In the genomic region with DNA sequence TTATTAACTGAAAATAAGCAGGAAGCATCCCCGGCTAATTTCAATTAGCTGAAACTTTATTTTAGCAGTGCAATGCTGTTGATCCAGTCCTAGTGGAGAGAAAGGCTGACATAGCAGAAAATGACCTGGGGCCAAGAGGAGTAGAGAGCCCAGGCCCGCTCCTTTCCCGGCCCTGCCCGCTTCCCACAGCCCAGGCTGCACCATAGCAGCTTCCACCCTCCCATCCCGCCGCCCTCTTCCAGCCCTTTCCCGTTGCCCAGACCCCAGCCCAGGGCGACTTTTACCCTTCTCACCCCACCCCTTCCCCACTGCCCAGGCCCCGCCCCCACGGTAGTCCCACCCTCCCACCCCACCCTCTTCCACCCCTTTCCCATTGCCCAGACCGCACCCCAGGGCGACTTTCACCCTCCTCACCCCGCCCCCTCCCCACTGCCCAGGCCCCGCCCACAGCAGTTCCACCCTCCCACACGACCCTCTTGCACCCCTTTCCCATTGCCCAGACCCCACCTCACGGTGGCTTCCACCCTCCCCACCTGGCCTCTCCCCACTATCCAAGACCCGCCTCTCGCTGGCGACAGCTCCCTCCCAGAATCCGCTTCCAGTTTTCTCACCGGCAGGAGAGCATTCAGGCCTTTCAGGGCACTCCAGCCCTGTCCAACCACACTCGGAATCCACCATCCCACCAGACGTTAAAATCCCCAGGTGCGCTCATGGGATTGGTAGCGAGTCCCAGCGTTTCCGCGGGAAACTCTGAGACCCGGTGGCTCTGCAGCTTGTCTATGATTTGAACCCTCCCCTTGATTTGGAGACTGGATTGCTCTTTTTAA, we compare ENCODE assay signal across 27 cellular contexts. TPM values are rescaled to one million over a fixed set of nuclear protein-coding genes. Genes with fewer than 3 reads are reported as not detected.
DNase-seq lines count a peak whose midpoint lies in the region; ATAC-seq and TF ChIP-seq lines count a peak whose summit lies in the region.
"Had no signal": no experiment of that assay in that cellular context is flagged by ENCODE, and none has a peak within 500 bp of the region (broad histone marks: within the 10 kb centered on the region; RNA-seq: fewer than 3 reads in every experiment).

No MANE protein-coding gene starts in this region.

- peak overlapping the region; percentile 41 for H3K4me3 ChIP-seq in HUES64 (ENCODE audit: low read length)
- H3K4me3 ChIP-seq in hepatocyte: no peak overlapping the region
- H3K4me3 ChIP-seq: ascending aorta, uterus had no signal

- H3K27ac Mint-ChIP-seq in mesothelial cell of epicardium: peak overlapping the region; percentile 6
- H3K27ac Mint-ChIP-seq: activated naive CD4-positive, alpha-beta T cell treated with anti-CD3 and anti-CD28 coated beads, Interleukin-2, amount 50 U/mL, for 24 hours; HFFc6 had no signal

- 75% methylated on average over 27 of the region's 29 CpGs for WGBS in HUES64
- WGBS in hepatocyte (ENCODE audit: low lambda C conversion rate, missing lambda C conversion rate): 74% methylated on average over 21 of the region's 29 CpGs

- H3K9me2 ChIP-seq in hepatocyte (replicated peaks; ENCODE audit: insufficient read depth): no peaks in the 10 kb centered on the region

- H3K9me3 ChIP-seq in HUES64 (ENCODE audit: insufficient read depth, low read depth, low read length) (no peaks in the 10 kb centered on the region), hepatocyte (ENCODE audit: low read depth) (no peaks in the 10 kb centered on the region)
- H3K9me3 ChIP-seq: ascending aorta, uterus had no signal

- ATAC-seq in GM19351 (IDR thresholded peaks at IDR 0.05; ENCODE audit: unreplicated experiment) (no peak), GM21737 (IDR thresholded peaks at IDR 0.05; ENCODE audit: unreplicated experiment) (no peak)
- ATAC-seq: left colon; naive thymus-derived CD8-positive, alpha-beta T cell had no signal

- H3K4me3 Mint-ChIP-seq in mesothelial cell of epicardium: peak overlapping the region; percentile 9
- H3K4me3 Mint-ChIP-seq: activated naive CD4-positive, alpha-beta T cell treated with anti-CD3 and anti-CD28 coated beads, Interleukin-2, amount 50 U/mL, for 24 hours; central memory CD8-positive, alpha-beta T cell; HFFc6; naive thymus-derived CD8-positive, alpha-beta T cell had no signal

- no peaks in the 10 kb centered on the region for H3K27me3 ChIP-seq in HUES64 (ENCODE audit: insufficient read depth, low read length)
- no peaks in the 10 kb centered on the region for H3K27me3 ChIP-seq in hepatocyte
- H3K27me3 ChIP-seq: ascending aorta, uterus had no signal

- no peaks in the 10 kb centered on the region for H3K9me3 Mint-ChIP-seq in mesothelial cell of epicardium
- H3K9me3 Mint-ChIP-seq: central memory CD8-positive, alpha-beta T cell had no signal

- no peak overlapping the region for H2AFZ ChIP-seq in hepatocyte

- peak overlapping the region; percentile 32; the same call in 1 of the 2 replicates for H3K9ac ChIP-seq in HUES64 (ENCODE audit: low read depth, low read length)

- H3K4me1 ChIP-seq in HUES64 (ENCODE audit: insufficient read depth, low read length): peaks cover 10% of the 10 kb centered on the region
- peaks cover 22% of the 10 kb centered on the region for H3K4me1 ChIP-seq in hepatocyte (ENCODE audit: insufficient read depth)
- H3K4me1 ChIP-seq: ascending aorta, uterus had no signal

- no peak overlapping the region for H3K27ac ChIP-seq in HUES64 (ENCODE audit: low read depth, low read length)
- peak overlapping the region; percentile 84 for H3K27ac ChIP-seq in hepatocyte
- H3K27ac ChIP-seq: ascending aorta, uterus had no signal

- H3K36me3 Mint-ChIP-seq in mesothelial cell of epicardium: peaks cover 34% of the 10 kb centered on the region

- TF ChIP-seq CTCF in hepatocyte (IDR thresholded peaks at IDR 0.05; ENCODE audit: poor library complexity) (no peak), mesothelial cell of epicardium (IDR thresholded peaks at IDR 0.05; ENCODE audit: unreplicated experiment) (no peak)

- H4K20me1 ChIP-seq in hepatocyte (ENCODE audit: insufficient read depth, poor library complexity, severe bottlenecking): no peaks in the 10 kb centered on the region

- no peak overlapping the region for H3K4me2 ChIP-seq in hepatocyte

- DNase-seq in ELF-1 (ENCODE audit: low read depth, low spot score) (peak; percentile 78), hepatocyte (ENCODE audit: low spot score) (peak; percentile 12), mesothelial cell of epicardium (ENCODE audit: low spot score in 2 of 2, unreplicated experiment in 2 of 2) (no peak), NCI-H446 treated with DMSO at 0.1 percent for 48 hours (lab: John Stamatoyannopoulos, UW) (no peak)
- no peak for DNase-seq in activated CD4-positive, alpha-beta T cell treated with anti-CD3 and anti-CD28 coated beads, Interleukin-2, amount 50 U/mL, for 1 hour
- DNase-seq: C1 segment of cervical spinal cord; foreskin fibroblast; HFFc6; hippocampal formation; Kasumi-1; left colon; naive thymus-derived CD8-positive, alpha-beta T cell; NCI-H1048; NCI-H187; NCI-H82; SW 1271; uterus had no signal

- H3K79me2 ChIP-seq in hepatocyte: peaks cover 79% of the 10 kb centered on the region

- H3K27me3 Mint-ChIP-seq in mesothelial cell of epicardium (ENCODE audit: low read depth): no peaks in the 10 kb centered on the region
- H3K27me3 Mint-ChIP-seq: activated naive CD4-positive, alpha-beta T cell treated with anti-CD3 and anti-CD28 coated beads, Interleukin-2, amount 50 U/mL, for 24 hours; central memory CD8-positive, alpha-beta T cell; naive thymus-derived CD8-positive, alpha-beta T cell had no signal

- peaks cover 34% of the 10 kb centered on the region for H3K36me3 ChIP-seq in HUES64 (ENCODE audit: insufficient read depth, low read length)
- no peaks in the 10 kb centered on the region for H3K36me3 ChIP-seq in hepatocyte (replicated peaks; ENCODE audit: insufficient read depth, low read depth)
- H3K36me3 ChIP-seq: uterus had no signal

- peaks cover 13% of the 10 kb centered on the region for H3K4me1 Mint-ChIP-seq in mesothelial cell of epicardium

RNA-seq across cellular contexts. Expression of a gene that starts 8.3 kb away (rescaled TPM):
- polyA plus RNA-seq in HUES64 (2013, experiment 1 of 2): 19.3 TPM
- polyA plus RNA-seq in HUES64 (2013, experiment 2 of 2): 23.2 TPM
- 52.5 and 53.1 TPM in 2 replicates for total RNA-seq in hepatocyte
- polyA plus RNA-seq in hepatocyte: 23.5 and 28.0 TPM in 2 replicates
- total RNA-seq in mesothelial cell of epicardium: 67.8 to 71.0 TPM (median 68.3 TPM) in 3 replicates

RNA-seq across cellular contexts. Expression of a gene that starts 37.7 kb away (rescaled TPM):
- 6.0 TPM for polyA plus RNA-seq in HUES64 (2013, experiment 1 of 2)
- polyA plus RNA-seq in HUES64 (2013, experiment 2 of 2): 7.4 TPM
- total RNA-seq in hepatocyte (14.6 and 24.1 TPM in 2 replicates), mesothelial cell of epicardium (13.1 to 15.6 TPM (median 13.8 TPM) in 3 replicates)
- 7.4 and 15.2 TPM in 2 replicates for polyA plus RNA-seq in hepatocyte

RNA-seq across cellular contexts. Expression of a gene that starts 50.4 kb away (rescaled TPM):
- polyA plus RNA-seq in HUES64 (2013, experiment 1 of 2): not detected
- not detected for polyA plus RNA-seq in HUES64 (2013, experiment 2 of 2)
- total RNA-seq in hepatocyte (2.5 and 4.5 TPM in 2 replicates), mesothelial cell of epicardium (not detected in 3 replicates)
- polyA plus RNA-seq in hepatocyte: 2.5 and 4.1 TPM in 2 replicates
- total RNA-seq: ascending aorta; epithelial cell of proximal tubule; HFFc6; left colon; mesenteric fat pad; naive thymus-derived CD8-positive, alpha-beta T cell; subcutaneous adipose tissue; uterus had no signal
- polyA plus RNA-seq: AG04450; naive thymus-derived CD8-positive, alpha-beta T cell had no signal

Comparison
In these comparisons a context has a peak if more than half of its experiments do, and no peak if none do; other contexts are left out.
1. DNase-seq: peak in ELF-1 (single experiment) and hepatocyte (single experiment); none in mesothelial cell of epicardium (0 of 2), NCI-H446 treated with DMSO at 0.1 percent for 48 hours (single experiment) and activated CD4-positive, alpha-beta T cell treated with anti-CD3 and anti-CD28 coated beads, Interleukin-2, amount 50 U/mL, for 1 hour (single experiment).